ENCODE assay signal across 14 cellular contexts in the genomic region with DNA sequence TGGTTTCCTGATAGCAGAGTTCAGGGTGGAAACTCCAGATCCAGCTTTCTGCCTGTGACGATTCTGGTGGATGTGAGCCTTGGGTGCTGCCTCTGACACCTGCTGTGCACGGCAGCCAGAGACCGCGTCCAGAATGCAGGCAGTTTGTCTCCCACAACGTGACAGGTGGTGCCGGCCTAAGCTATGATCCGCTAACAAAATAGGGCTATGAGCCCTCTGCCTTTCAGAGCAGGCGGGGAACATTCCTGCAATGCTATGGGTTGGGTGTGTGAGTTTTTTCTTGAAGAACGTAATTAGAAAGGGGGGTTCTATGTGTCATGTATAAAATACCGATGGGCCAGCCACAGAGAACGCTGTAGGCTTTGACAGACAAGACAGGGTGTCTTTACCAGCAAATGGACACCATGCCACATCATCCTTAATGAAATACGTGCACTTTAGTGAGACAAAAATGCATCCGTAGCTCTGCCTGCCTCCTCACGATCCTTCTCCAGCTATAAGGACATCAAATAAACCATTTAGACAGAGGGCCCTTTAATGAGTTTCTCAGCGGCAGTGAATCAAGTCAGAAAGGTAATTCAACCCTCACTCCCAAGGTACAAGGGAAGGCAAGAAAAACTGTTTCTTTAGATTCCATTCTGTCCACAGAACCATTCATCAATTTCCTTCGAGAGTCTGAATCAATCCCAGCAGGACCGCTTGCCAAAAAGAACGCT.
"Had no signal": no experiment of that assay in that cellular context is flagged by ENCODE, and none has a peak within 500 bp of the region (broad histone marks: within the 10 kb centered on the region; RNA-seq: fewer than 3 reads in every experiment).

No MANE protein-coding gene starts in this region.

- H3K27ac ChIP-seq: cardiac muscle cell, esophagus squamous epithelium, neutrophil, tibial nerve had no signal

- H3K36me3 ChIP-seq: cardiac muscle cell, esophagus squamous epithelium, neutrophil, tibial nerve had no signal

- ATAC-seq: activated T-cell treated with anti-CD3 and anti-CD28 coated beads, Interleukin-2, amount 50 U/mL, for 72 hours had no signal

- H3K27me3 ChIP-seq: cardiac muscle cell had no signal

- H3K9me3 ChIP-seq: esophagus squamous epithelium, neutrophil, tibial nerve had no signal

- H3K4me3 ChIP-seq: cardiac muscle cell, esophagus squamous epithelium, tibial nerve had no signal

- H3K4me1 ChIP-seq: tibial nerve had no signal

- DNase-seq: activated CD4-positive, alpha-beta memory T cell treated with anti-CD3 and anti-CD28 coated beads for 36 hours; activated CD4-positive, CD25-positive, alpha-beta regulatory T cell treated with anti-CD3 and anti-CD28 coated beads, Interleukin-2, amount 50 U/mL, for 72 hours; activated gamma-delta T cell treated with Interleukin-2 at 50 U/mL for 16 hours; activated naive CD8-positive, alpha-beta T cell treated with anti-CD3 and anti-CD28 coated beads, Interleukin-2, amount 10 ng/mL, durations not matched to agents 7 days and 5 days; activated T-cell treated with anti-CD3 and anti-CD28 coated beads, Interleukin-2, amount 50 U/mL, for 72 hours; aorta; esophagus squamous epithelium; foreskin melanocyte; islet precursor cell; left ventricle myocardium superior; SW 1271 had no signal
